Comparison of ENCODE assay signal across 9 cellular contexts in genomic region chr11:115256326-115257197, GRCh38.
DNase-seq lines count a peak whose midpoint lies in the region; ATAC-seq, FAIRE-seq and TF ChIP-seq lines count a peak whose summit lies in the region.
"Had no signal": no experiment of that assay in that cellular context is flagged by ENCODE, and none has a peak within 500 bp of the region (broad histone marks: within the 10 kb centered on the region; RNA-seq: fewer than 3 reads in every experiment).

No MANE protein-coding gene starts in this region.

- WGBS in testis, 2 donors, result 44 to 61% methylated on average over 7 of the region's 7 CpGs

- intact Hi-C loops in kidney (cut with DNase I), result no loop called here
- intact Hi-C loops in testis (cut with DNase I; ENCODE audit: low total_unique reads), result no loop called here

- no peak for TF ChIP-seq POLR2A in testis (IDR thresholded peaks at IDR 0.05)

- H3K4me3 Mint-ChIP-seq in activated CD8-positive, alpha-beta T cell treated with anti-CD3 and anti-CD28 coated beads, Interleukin-2, amount 10 ng/mL, durations not matched to agents 7 days and 5 days, result no peak overlapping the region

- CTCF ChIA-PET in activated CD8-positive, alpha-beta T cell treated with anti-CD3 and anti-CD28 coated beads, Interleukin-2, amount 10 ng/mL, durations not matched to agents 7 days and 5 days (lab: Charles Lee), result no interaction called here

- TF ChIP-seq CTCF in kidney (IDR thresholded peaks at IDR 0.05; ENCODE audit: borderline replicate concordance, extremely low read depth, insufficient read depth) (no peak), testis (IDR thresholded peaks at IDR 0.05) (no peak)

- H3K27me3 Mint-ChIP-seq in activated CD8-positive, alpha-beta T cell treated with anti-CD3 and anti-CD28 coated beads, Interleukin-2, amount 10 ng/mL, durations not matched to agents 7 days and 5 days (ENCODE audit: low read depth), result no peaks in the 10 kb centered on the region

- H3K4me3 ChIP-seq in kidney (ENCODE audit: low read length in 2 of 2), result no peak overlapping the region
- H3K4me3 ChIP-seq in testis, result no peak overlapping the region

- ATAC-seq in GM19455 (IDR thresholded peaks at IDR 0.05; ENCODE audit: unreplicated experiment) (peak; percentile 97), HG03439 (IDR thresholded peaks at IDR 0.05; ENCODE audit: unreplicated experiment) (peak; percentile 88)
- no peak for ATAC-seq in activated CD8-positive, alpha-beta T cell treated with anti-CD3 and anti-CD28 coated beads, Interleukin-2, amount 10 ng/mL, durations not matched to agents 7 days and 5 days

- no peaks in the 10 kb centered on the region for H3K36me3 ChIP-seq in kidney (ENCODE audit: control insufficient read depth in 1 of 2, insufficient read depth in 2 of 2, low read length in 2 of 2)
- no peaks in the 10 kb centered on the region for H3K36me3 ChIP-seq in testis (ENCODE audit: low read depth, missing control alignments)

- no peaks in the 10 kb centered on the region for H3K9me3 ChIP-seq in kidney (ENCODE audit: control insufficient read depth in 1 of 2, low read length in 2 of 2)
- no peaks in the 10 kb centered on the region for H3K9me3 ChIP-seq in testis

- H3K27me3 ChIP-seq in testis, result no peaks in the 10 kb centered on the region

- H3K9me3 Mint-ChIP-seq in activated CD8-positive, alpha-beta T cell treated with anti-CD3 and anti-CD28 coated beads, Interleukin-2, amount 10 ng/mL, durations not matched to agents 7 days and 5 days (ENCODE audit: insufficient read depth), result no peaks in the 10 kb centered on the region

- H3K4me1 Mint-ChIP-seq in activated CD8-positive, alpha-beta T cell treated with anti-CD3 and anti-CD28 coated beads, Interleukin-2, amount 10 ng/mL, durations not matched to agents 7 days and 5 days (ENCODE audit: low read depth), result no peaks in the 10 kb centered on the region

- POLR2A ChIA-PET in activated CD8-positive, alpha-beta T cell treated with anti-CD3 and anti-CD28 coated beads, Interleukin-2, amount 10 ng/mL, durations not matched to agents 7 days and 5 days (lab: Charles Lee), result no interaction called here

- peak overlapping the region; percentile 61 for H3K27ac Mint-ChIP-seq in activated CD8-positive, alpha-beta T cell treated with anti-CD3 and anti-CD28 coated beads, Interleukin-2, amount 10 ng/mL, durations not matched to agents 7 days and 5 days

- DNase-seq in DMS53 (lab: John Stamatoyannopoulos, UW) (peak; percentile 65), SIG-M5 treated with dmso at 0.1 percent for 504 hours (lab: John Stamatoyannopoulos, UW; ENCODE audit: unreplicated experiment) (no peak), kidney (no peak), testis (no peak)
- DNase-seq in activated CD8-positive, alpha-beta T cell treated with anti-CD3 and anti-CD28 coated beads, Interleukin-2, amount 10 ng/mL, durations not matched to agents 7 days and 5 days, result no peak
- DNase-seq in activated CD4-positive, alpha-beta T cell treated with anti-CD3 and anti-CD28 coated beads, Interleukin-2, amount 50 U/mL, for 1 hour, result no peak

- FAIRE-seq in kidney (lab: Jason Lieb, UNC), result no peak
- FAIRE-seq: G401.6 had no signal

- no peaks in the 10 kb centered on the region for H3K4me1 ChIP-seq in kidney (ENCODE audit: control insufficient read depth in 1 of 2, insufficient read depth in 1 of 2, low read depth in 1 of 2, low read length in 2 of 2)
- H3K4me1 ChIP-seq in testis, result no peaks in the 10 kb centered on the region

- no peaks in the 10 kb centered on the region for H3K36me3 Mint-ChIP-seq in activated CD8-positive, alpha-beta T cell treated with anti-CD3 and anti-CD28 coated beads, Interleukin-2, amount 10 ng/mL, durations not matched to agents 7 days and 5 days (ENCODE audit: low read depth)

- H3K27ac ChIP-seq in kidney (ENCODE audit: low read depth in 2 of 2, low read length in 2 of 2) (no peak overlapping the region), testis (no peak overlapping the region)

- no peak overlapping the region for H3K9ac ChIP-seq in kidney (ENCODE audit: low read length in 2 of 2)
